14 cellular contexts compared by ENCODE assay signal in the genomic region with DNA sequence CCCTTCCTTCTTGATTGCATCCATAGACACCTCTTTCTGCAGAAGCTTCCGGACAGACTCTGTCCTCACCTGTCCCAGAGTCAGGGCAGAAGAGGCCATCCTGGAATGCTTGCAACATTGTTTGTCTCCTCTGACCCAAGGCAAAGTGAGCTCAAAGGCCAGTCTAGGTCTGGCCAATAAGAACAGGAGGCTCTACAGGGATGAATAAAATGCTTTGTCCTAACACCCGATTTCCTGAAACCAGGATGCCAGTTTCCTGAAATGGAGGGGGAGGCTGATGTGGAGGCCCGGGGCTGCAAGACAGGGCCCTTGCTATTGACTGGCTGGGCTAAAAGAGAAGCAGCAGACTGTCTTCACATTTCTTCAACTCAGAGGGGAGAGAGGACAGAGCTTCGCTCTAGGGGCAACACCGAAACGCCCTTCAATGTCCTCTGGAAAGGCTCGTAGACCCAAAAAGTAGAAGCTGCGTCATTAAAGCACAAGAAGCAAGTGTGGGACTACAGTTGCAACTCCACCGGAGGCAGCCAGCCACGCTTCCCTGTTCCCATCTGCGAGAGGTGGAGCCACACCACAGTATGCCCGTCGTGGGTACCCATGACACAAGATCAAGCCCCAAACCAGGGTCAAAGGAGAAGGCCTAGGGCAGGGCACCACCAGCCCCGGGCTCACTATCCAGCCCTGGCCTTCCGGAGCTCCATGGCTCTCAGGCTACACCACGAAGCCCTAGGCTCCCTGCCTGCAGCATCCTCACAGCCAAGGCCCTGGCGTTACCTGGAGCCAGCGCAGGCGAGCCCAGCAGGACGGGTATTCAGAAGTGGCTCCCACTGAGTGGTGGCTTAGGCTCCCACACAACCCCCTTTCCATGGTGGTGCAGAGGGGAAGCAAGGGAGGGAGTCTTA.
"Had no signal": no experiment of that assay in that cellular context is flagged by ENCODE, and none has a peak within 500 bp of the region (broad histone marks: within the 10 kb centered on the region; RNA-seq: fewer than 3 reads in every experiment).

No MANE protein-coding gene starts in this region.

- DNase-seq: activated CD4-positive, alpha-beta T cell treated with anti-CD3 and anti-CD28 coated beads for 48 hours; activated CD8-positive, alpha-beta T cell treated with anti-CD3 and anti-CD28 coated beads for 36 hours; activated naive CD4-positive, alpha-beta T cell; activated naive CD8-positive, alpha-beta T cell treated with anti-CD3 and anti-CD28 coated beads, Interleukin-2, amount 50 U/mL, for 24 hours; foreskin keratinocyte; ovary; sigmoid colon; spleen; stimulated activated naive CD8-positive, alpha-beta T cell treated with anti-CD3 and anti-CD28 coated beads, Interleukin-15, amount 100 ng/mL, for 72 hours; upper lobe of right lung had no signal

- H3K27me3 ChIP-seq: ascending aorta, foreskin keratinocyte, ovary, sigmoid colon, spleen, upper lobe of right lung had no signal

- H3K27ac Mint-ChIP-seq: activated CD8-positive, alpha-beta T cell treated with anti-CD3 and anti-CD28 coated beads for 36 hours; activated naive CD8-positive, alpha-beta T cell treated with anti-CD3 and anti-CD28 coated beads, Interleukin-2, amount 50 U/mL, for 24 hours; nephron; T-helper 1 cell treated with Interleukin-12 subunit alpha and Interleukin-12 subunit beta and Interleukin-4 antibody, amounts not matched to agents 30 μg/mL and 1 μg/mL, for 36 hours had no signal

- H3K36me3 ChIP-seq: ovary had no signal

- H3K9me3 ChIP-seq: ascending aorta, ovary, sigmoid colon, spleen, thoracic aorta, upper lobe of right lung had no signal

- H3K4me1 Mint-ChIP-seq: activated naive CD8-positive, alpha-beta T cell treated with anti-CD3 and anti-CD28 coated beads, Interleukin-2, amount 50 U/mL, for 24 hours; nephron; stimulated activated naive CD8-positive, alpha-beta T cell treated with anti-CD3 and anti-CD28 coated beads, Interleukin-15, amount 100 ng/mL, for 72 hours had no signal

- ATAC-seq: activated CD8-positive, alpha-beta T cell treated with anti-CD3 and anti-CD28 coated beads for 36 hours; activated naive CD8-positive, alpha-beta T cell treated with anti-CD3 and anti-CD28 coated beads, Interleukin-2, amount 50 U/mL, for 24 hours; stimulated activated naive CD8-positive, alpha-beta T cell treated with anti-CD3 and anti-CD28 coated beads, Interleukin-15, amount 100 ng/mL, for 72 hours; upper lobe of right lung had no signal

- H3K27ac ChIP-seq: foreskin keratinocyte, ovary, spleen, thoracic aorta, upper lobe of right lung had no signal

- H3K4me1 ChIP-seq: foreskin keratinocyte, upper lobe of right lung had no signal

- H3K4me3 Mint-ChIP-seq: activated CD8-positive, alpha-beta T cell treated with anti-CD3 and anti-CD28 coated beads for 36 hours; activated naive CD8-positive, alpha-beta T cell treated with anti-CD3 and anti-CD28 coated beads, Interleukin-2, amount 50 U/mL, for 24 hours; nephron; stimulated activated naive CD8-positive, alpha-beta T cell treated with anti-CD3 and anti-CD28 coated beads, Interleukin-15, amount 100 ng/mL, for 72 hours; T-helper 1 cell treated with Interleukin-12 subunit alpha and Interleukin-12 subunit beta and Interleukin-4 antibody, amounts not matched to agents 30 μg/mL and 1 μg/mL, for 36 hours had no signal

- H3K4me3 ChIP-seq: ascending aorta, ovary, sigmoid colon, spleen, thoracic aorta, upper lobe of right lung had no signal

- H3K9me3 Mint-ChIP-seq: activated CD8-positive, alpha-beta T cell treated with anti-CD3 and anti-CD28 coated beads for 36 hours; activated naive CD8-positive, alpha-beta T cell treated with anti-CD3 and anti-CD28 coated beads, Interleukin-2, amount 50 U/mL, for 24 hours; nephron; stimulated activated naive CD8-positive, alpha-beta T cell treated with anti-CD3 and anti-CD28 coated beads, Interleukin-15, amount 100 ng/mL, for 72 hours; T-helper 1 cell treated with Interleukin-12 subunit alpha and Interleukin-12 subunit beta and Interleukin-4 antibody, amounts not matched to agents 30 μg/mL and 1 μg/mL, for 36 hours had no signal

- H3K27me3 Mint-ChIP-seq: activated CD8-positive, alpha-beta T cell treated with anti-CD3 and anti-CD28 coated beads for 36 hours; activated naive CD8-positive, alpha-beta T cell treated with anti-CD3 and anti-CD28 coated beads, Interleukin-2, amount 50 U/mL, for 24 hours; stimulated activated naive CD8-positive, alpha-beta T cell treated with anti-CD3 and anti-CD28 coated beads, Interleukin-15, amount 100 ng/mL, for 72 hours had no signal
